10 cellular contexts compared by ENCODE assay signal in the genomic region with DNA sequence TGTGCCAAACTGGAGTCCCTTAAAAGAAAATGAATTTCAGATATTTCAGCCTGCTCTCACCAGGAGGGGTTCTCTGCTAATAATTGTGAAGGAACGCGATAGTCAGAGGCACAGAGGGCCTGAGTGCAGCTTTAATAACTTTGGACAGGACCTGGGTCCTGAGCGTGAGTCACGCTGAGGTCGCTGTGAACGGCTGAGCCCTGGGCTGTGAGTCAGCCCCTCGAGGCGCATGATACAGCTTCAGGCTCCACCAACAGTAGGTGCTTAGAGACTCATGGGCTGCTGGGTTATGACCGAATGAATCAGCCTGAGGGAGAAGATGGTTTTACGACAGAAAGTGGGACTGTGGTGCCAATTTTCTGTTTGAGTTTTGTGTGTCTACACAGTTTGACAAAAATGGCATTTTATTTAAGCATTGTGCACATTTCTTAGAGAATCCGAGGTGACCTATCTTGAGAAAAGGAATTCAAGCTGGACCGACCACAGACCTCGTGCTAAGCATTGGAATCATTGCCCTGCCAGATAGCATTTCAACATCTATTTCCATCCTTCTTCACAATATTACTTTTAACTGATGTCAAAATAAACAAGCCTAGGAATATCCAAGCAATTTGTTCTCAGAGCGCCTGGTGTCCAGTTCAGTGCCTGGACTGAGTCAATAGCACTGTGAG.
DNase-seq lines count a peak whose midpoint lies in the region; ATAC-seq and TF ChIP-seq lines count a peak whose summit lies in the region.
"Had no signal": no experiment of that assay in that cellular context is flagged by ENCODE, and none has a peak within 500 bp of the region (broad histone marks: within the 10 kb centered on the region; RNA-seq: fewer than 3 reads in every experiment).

No MANE protein-coding gene starts in this region.

- no peaks in the 10 kb centered on the region for H3K9me3 Mint-ChIP-seq in T-helper 2 cell treated with Interferon-gamma antibody and Interleukin-4, amounts not matched to agents 5 μg/mL and 100 μg/mL, for 36 hours
- H3K9me3 Mint-ChIP-seq in stimulated activated memory B cell treated with anti-CD40 and anti-IgM and Interleukin-4, amounts not matched to agents 10 μg/mL and 1 μg/mL and 100 μg/mL, for 72 hours: peaks cover 2% of the 10 kb centered on the region
- H3K9me3 Mint-ChIP-seq: activated CD4-positive, alpha-beta T cell treated with anti-CD3 and anti-CD28 coated beads, Interleukin-2, amount 10 ng/mL, durations not matched to agents 24 days and 14 days had no signal

- intact Hi-C loops in body of pancreas (cut with DNase I) (no loop called here), tibial artery (cut with DNase I; ENCODE audit: low total_unique reads) (loop anchor here (10.0 kb wide), 1 partner anchor 94 kb away; no protein-coding TSS in a partner anchor)

- TF ChIP-seq CTCF in body of pancreas (IDR thresholded peaks at IDR 0.05): no peak
- no peak for TF ChIP-seq CTCF in kidney epithelial cell (IDR thresholded peaks at IDR 0.05; ENCODE audit: insufficient read depth, low read length, poor library complexity, severe bottlenecking)
- peak; percentile 7 to 21 for TF ChIP-seq CTCF in tibial artery (IDR thresholded peaks at IDR 0.05)

- H3K4me3 ChIP-seq in body of pancreas: no peak overlapping the region
- H3K4me3 ChIP-seq in kidney epithelial cell (ENCODE audit: low read depth, low read length): no peak overlapping the region
- no peak overlapping the region for H3K4me3 ChIP-seq in tibial artery

- ATAC-seq in body of pancreas (peak; percentile 73), HG03196 (IDR thresholded peaks at IDR 0.05; ENCODE audit: unreplicated experiment) (no peak)
- ATAC-seq in stimulated activated memory B cell treated with anti-CD40 and anti-IgM and Interleukin-4, amounts not matched to agents 10 μg/mL and 1 μg/mL and 100 μg/mL, for 72 hours: no peak

- no peak overlapping the region for H3K27ac Mint-ChIP-seq in T-helper 2 cell treated with Interferon-gamma antibody and Interleukin-4, amounts not matched to agents 5 μg/mL and 100 μg/mL, for 36 hours
- no peak overlapping the region for H3K27ac Mint-ChIP-seq in stimulated activated memory B cell treated with anti-CD40 and anti-IgM and Interleukin-4, amounts not matched to agents 10 μg/mL and 1 μg/mL and 100 μg/mL, for 72 hours
- H3K27ac Mint-ChIP-seq: activated CD4-positive, alpha-beta T cell treated with anti-CD3 and anti-CD28 coated beads, Interleukin-2, amount 10 ng/mL, durations not matched to agents 24 days and 14 days had no signal

- H3K4me1 Mint-ChIP-seq in T-helper 2 cell treated with Interferon-gamma antibody and Interleukin-4, amounts not matched to agents 5 μg/mL and 100 μg/mL, for 36 hours (ENCODE audit: low read depth): no peaks in the 10 kb centered on the region
- H3K4me1 Mint-ChIP-seq in stimulated activated memory B cell treated with anti-CD40 and anti-IgM and Interleukin-4, amounts not matched to agents 10 μg/mL and 1 μg/mL and 100 μg/mL, for 72 hours: no peaks in the 10 kb centered on the region
- H3K4me1 Mint-ChIP-seq: activated CD4-positive, alpha-beta T cell treated with anti-CD3 and anti-CD28 coated beads, Interleukin-2, amount 10 ng/mL, durations not matched to agents 24 days and 14 days had no signal

- no peak for TF ChIP-seq POLR2A in body of pancreas (IDR thresholded peaks at IDR 0.05)

- no peaks in the 10 kb centered on the region for H3K27me3 Mint-ChIP-seq in T-helper 2 cell treated with Interferon-gamma antibody and Interleukin-4, amounts not matched to agents 5 μg/mL and 100 μg/mL, for 36 hours (ENCODE audit: low read depth)
- H3K27me3 Mint-ChIP-seq in stimulated activated memory B cell treated with anti-CD40 and anti-IgM and Interleukin-4, amounts not matched to agents 10 μg/mL and 1 μg/mL and 100 μg/mL, for 72 hours: peaks cover 12% of the 10 kb centered on the region
- H3K27me3 Mint-ChIP-seq: activated CD4-positive, alpha-beta T cell treated with anti-CD3 and anti-CD28 coated beads, Interleukin-2, amount 10 ng/mL, durations not matched to agents 24 days and 14 days had no signal

- H3K27me3 ChIP-seq in body of pancreas: no peaks in the 10 kb centered on the region
- no peaks in the 10 kb centered on the region for H3K27me3 ChIP-seq in kidney epithelial cell (ENCODE audit: control insufficient read depth, insufficient read depth, low read length)
- no peaks in the 10 kb centered on the region for H3K27me3 ChIP-seq in tibial artery

- H3K9me3 ChIP-seq in body of pancreas (no peaks in the 10 kb centered on the region), tibial artery (no peaks in the 10 kb centered on the region)

- 67 to 70% methylated on average over 14 of the region's 14 CpGs for WGBS in body of pancreas, 2 donors

- H3K27ac ChIP-seq in body of pancreas (no peak overlapping the region), tibial artery (peak overlapping the region; percentile 72 to 77)

- no peaks in the 10 kb centered on the region for H3K36me3 Mint-ChIP-seq in T-helper 2 cell treated with Interferon-gamma antibody and Interleukin-4, amounts not matched to agents 5 μg/mL and 100 μg/mL, for 36 hours (ENCODE audit: low read depth)
- H3K36me3 Mint-ChIP-seq in stimulated activated memory B cell treated with anti-CD40 and anti-IgM and Interleukin-4, amounts not matched to agents 10 μg/mL and 1 μg/mL and 100 μg/mL, for 72 hours: no peaks in the 10 kb centered on the region

- H3K4me3 Mint-ChIP-seq in T-helper 2 cell treated with Interferon-gamma antibody and Interleukin-4, amounts not matched to agents 5 μg/mL and 100 μg/mL, for 36 hours: no peak overlapping the region
- no peak overlapping the region for H3K4me3 Mint-ChIP-seq in stimulated activated memory B cell treated with anti-CD40 and anti-IgM and Interleukin-4, amounts not matched to agents 10 μg/mL and 1 μg/mL and 100 μg/mL, for 72 hours
- H3K4me3 Mint-ChIP-seq: activated CD4-positive, alpha-beta T cell treated with anti-CD3 and anti-CD28 coated beads, Interleukin-2, amount 10 ng/mL, durations not matched to agents 24 days and 14 days had no signal

- peak; percentile 99 for DNase-seq in HS-27A (ENCODE audit: low read depth)
- DNase-seq in body of pancreas: peak; percentile 22 to 67 (median 36)
- peak; percentile 97 for DNase-seq in kidney epithelial cell (ENCODE audit: low read depth)
- DNase-seq in tibial artery: peak; percentile 94 to 98
- DNase-seq in T-helper 2 cell treated with Interferon-gamma antibody and Interleukin-4, amounts not matched to agents 5 μg/mL and 100 μg/mL, for 36 hours (ENCODE audit: low spot score): no peak
- no peak for DNase-seq in superior temporal gyrus (ENCODE audit: extremely low spot score)
- DNase-seq: activated CD4-positive, alpha-beta T cell treated with anti-CD3 and anti-CD28 coated beads, Interleukin-2, amount 10 ng/mL, durations not matched to agents 24 days and 14 days; Karpas-422 had no signal

- H3K4me1 ChIP-seq in body of pancreas: no peaks in the 10 kb centered on the region
- H3K4me1 ChIP-seq in tibial artery: peaks cover 0 to 73% (median 37%) of the 10 kb centered on the region in 4 donors

- H3K36me3 ChIP-seq in body of pancreas (replicated peaks in 1 of 2; ENCODE audit: insufficient read depth in 1 of 2, low read depth in 2 of 2) (no peaks in the 10 kb centered on the region), kidney epithelial cell (ENCODE audit: control insufficient read depth, insufficient read depth, low read length) (no peaks in the 10 kb centered on the region), tibial artery (no peaks in the 10 kb centered on the region)

Comparison
In these comparisons a context has a peak if more than half of its experiments do, and no peak if none do; other contexts are left out.
1. DNase-seq: peak in HS-27A (single experiment), body of pancreas (4 of 4), kidney epithelial cell (single experiment) and tibial artery (2 of 2); none in T-helper 2 cell treated with Interferon-gamma antibody and Interleukin-4, amounts not matched to agents 5 μg/mL and 100 μg/mL, for 36 hours (single experiment) and superior temporal gyrus (single experiment).
2. H3K27ac ChIP-seq: peak in tibial artery (2 of 2); none in body of pancreas (0 of 4).
3. CTCF ChIP-seq: peak in tibial artery (2 of 2); none in body of pancreas (0 of 7) and kidney epithelial cell (single experiment).